ENCODE assay signal across 20 cellular contexts in the genomic region with DNA sequence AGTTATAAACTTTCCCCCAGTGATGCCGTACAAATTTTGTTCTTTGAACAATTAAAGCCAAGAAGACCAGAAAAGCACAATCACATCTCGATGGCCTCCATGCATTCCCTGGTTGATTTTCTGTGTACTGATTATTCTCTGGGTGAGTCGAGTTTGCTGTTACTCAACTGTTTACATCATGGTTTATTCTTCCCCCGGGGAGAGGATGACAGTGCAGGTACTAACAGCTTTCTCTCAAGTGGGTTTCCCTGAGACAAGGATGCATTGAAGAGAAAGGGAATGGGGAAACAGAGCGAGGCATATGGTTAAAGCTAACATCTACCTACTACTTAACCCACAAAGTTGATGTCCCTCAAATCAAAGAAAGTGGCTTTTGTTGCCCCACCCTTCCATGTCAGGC.
"Had no signal": no experiment of that assay in that cellular context is flagged by ENCODE, and none has a peak within 500 bp of the region (broad histone marks: within the 10 kb centered on the region; RNA-seq: fewer than 3 reads in every experiment).

No MANE protein-coding gene starts in this region.

- H3K36me3 ChIP-seq: gastrocnemius medialis, left ventricle myocardium inferior, lower lobe of right lung, spleen, tibial artery, upper lobe of right lung, vagina had no signal

- H3K9me3 ChIP-seq: gastrocnemius medialis, left ventricle myocardium inferior, lower lobe of right lung, psoas muscle, spleen, tibial artery, upper lobe of right lung, vagina had no signal

- H3K27ac ChIP-seq: coronary artery, gastrocnemius medialis, left ventricle myocardium inferior, lower lobe of right lung, psoas muscle, spleen, tibial artery, upper lobe of right lung, vagina had no signal

- H3K36me3 Mint-ChIP-seq: memory B cell; natural killer cell treated with Interleukin-12 subunit alpha and Interleukin-12 subunit beta and Interleukin-15 and Interleukin-18, amount 100 ng/mL, for 72 hours; stimulated activated memory B cell treated with anti-CD40 and anti-IgM and Interleukin-4, amounts not matched to agents 10 μg/mL and 1 μg/mL and 100 μg/mL, for 72 hours had no signal

- H3K4me3 ChIP-seq: coronary artery, gastrocnemius medialis, left ventricle myocardium inferior, lower lobe of right lung, psoas muscle, spleen, tibial artery, upper lobe of right lung, vagina had no signal

- H3K4me3 Mint-ChIP-seq: endodermal cell; memory B cell; natural killer cell treated with Interleukin-12 subunit alpha and Interleukin-12 subunit beta and Interleukin-15 and Interleukin-18, amount 100 ng/mL, for 72 hours; stimulated activated memory B cell treated with anti-CD40 and anti-IgM and Interleukin-4, amounts not matched to agents 10 μg/mL and 1 μg/mL and 100 μg/mL, for 72 hours; stimulated activated naive CD8-positive, alpha-beta T cell treated with anti-CD3 and anti-CD28 coated beads, Interleukin-15, Interleukin-2, amounts not matched to agents 100 ng/mL and 50 ng/mL, for 24 hours had no signal

- H3K27me3 ChIP-seq: gastrocnemius medialis, spleen, tibial artery, upper lobe of right lung, vagina had no signal

- DNase-seq: effector CD4-positive, alpha-beta T cell; endodermal cell; gastrocnemius medialis; islet precursor cell; left ventricle myocardium inferior; lower lobe of right lung; midbrain; psoas muscle; spleen; stimulated activated CD4-positive, alpha-beta T cell treated with anti-CD3 and anti-CD28 coated beads, Interleukin-15, amount 100 ng/mL, for 24 hours; stimulated activated CD4-positive, alpha-beta T cell treated with anti-CD3 and anti-CD28 coated beads, Interleukin-1b, Interleukin-23, amount 100 ng/mL, for 48 hours; stimulated activated CD4-positive, alpha-beta T cell treated with anti-CD3 and anti-CD28 coated beads, Interleukin-4, amount 100 ng/mL, for 24 hours; tibial artery; upper lobe of right lung had no signal

- H3K9me3 Mint-ChIP-seq: endodermal cell; memory B cell; stimulated activated memory B cell treated with anti-CD40 and anti-IgM and Interleukin-4, amounts not matched to agents 10 μg/mL and 1 μg/mL and 100 μg/mL, for 72 hours; stimulated activated naive CD8-positive, alpha-beta T cell treated with anti-CD3 and anti-CD28 coated beads, Interleukin-15, Interleukin-2, amounts not matched to agents 100 ng/mL and 50 ng/mL, for 24 hours had no signal

- H3K4me1 ChIP-seq: gastrocnemius medialis, left ventricle myocardium inferior, lower lobe of right lung, psoas muscle, spleen, tibial artery, upper lobe of right lung, vagina had no signal

- H3K27me3 Mint-ChIP-seq: natural killer cell treated with Interleukin-12 subunit alpha and Interleukin-12 subunit beta and Interleukin-15 and Interleukin-18, amount 100 ng/mL, for 72 hours had no signal

- H3K27ac Mint-ChIP-seq: endodermal cell; memory B cell; natural killer cell treated with Interleukin-12 subunit alpha and Interleukin-12 subunit beta and Interleukin-15 and Interleukin-18, amount 100 ng/mL, for 72 hours; stimulated activated memory B cell treated with anti-CD40 and anti-IgM and Interleukin-4, amounts not matched to agents 10 μg/mL and 1 μg/mL and 100 μg/mL, for 72 hours; stimulated activated naive CD8-positive, alpha-beta T cell treated with anti-CD3 and anti-CD28 coated beads, Interleukin-15, Interleukin-2, amounts not matched to agents 100 ng/mL and 50 ng/mL, for 24 hours had no signal

- H3K4me1 Mint-ChIP-seq: memory B cell; stimulated activated memory B cell treated with anti-CD40 and anti-IgM and Interleukin-4, amounts not matched to agents 10 μg/mL and 1 μg/mL and 100 μg/mL, for 72 hours had no signal
